Comparison of ENCODE assay signal across 8 cellular contexts in the genomic region with DNA sequence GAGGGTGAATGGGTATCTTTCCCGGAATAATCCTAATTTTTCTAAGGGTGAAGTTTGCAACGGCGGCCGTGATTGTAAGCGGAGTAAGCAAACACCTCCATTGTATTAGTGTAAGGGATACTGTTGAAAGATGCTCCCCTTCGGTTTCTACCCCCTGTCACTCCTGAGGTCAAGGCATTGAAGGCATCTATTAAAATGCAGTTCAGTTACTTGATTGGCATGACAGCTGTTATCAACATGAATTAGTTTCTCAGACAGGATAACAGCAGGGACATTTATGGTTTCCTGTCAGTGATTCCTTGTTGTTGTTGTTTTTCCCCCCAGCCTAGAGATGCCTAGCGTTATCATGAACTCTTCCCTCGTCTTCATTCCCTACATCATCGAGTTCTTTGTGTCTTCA.
DNase-seq lines count a peak whose midpoint lies in the region; ATAC-seq and TF ChIP-seq lines count a peak whose summit lies in the region.

No MANE protein-coding gene starts in this region.

- H3K9me3 Mint-ChIP-seq in T-helper 1 cell treated with Interleukin-12 subunit alpha and Interleukin-12 subunit beta and Interleukin-4 antibody, amounts not matched to agents 30 μg/mL and 1 μg/mL, for 36 hours: no peaks in the 10 kb centered on the region

- ATAC-seq in GM21360 (IDR thresholded peaks at IDR 0.05; ENCODE audit: unreplicated experiment): no peak
- no peak for ATAC-seq in GM18519 (IDR thresholded peaks at IDR 0.05; ENCODE audit: low FRiP score, unreplicated experiment)

- H3K27ac Mint-ChIP-seq in T-helper 1 cell treated with Interleukin-12 subunit alpha and Interleukin-12 subunit beta and Interleukin-4 antibody, amounts not matched to agents 30 μg/mL and 1 μg/mL, for 36 hours: peak overlapping the region; percentile 83

- peak overlapping the region; percentile 59 for H3K9ac ChIP-seq in iPS-18a (ENCODE audit: low read length)
- peak overlapping the region; percentile 60 to 74 (median 73) for H3K9ac ChIP-seq in subcutaneous abdominal adipose tissue (ENCODE audit: low read length in 5 of 5)

- no peak for TF ChIP-seq CTCF in WI38 (IDR thresholded peaks at IDR 0.05; ENCODE audit: low read depth, low read length)

- peak overlapping the region; percentile 92 for H3K4me3 Mint-ChIP-seq in T-helper 1 cell treated with Interleukin-12 subunit alpha and Interleukin-12 subunit beta and Interleukin-4 antibody, amounts not matched to agents 30 μg/mL and 1 μg/mL, for 36 hours

- H3K36me3 Mint-ChIP-seq in T-helper 1 cell treated with Interleukin-12 subunit alpha and Interleukin-12 subunit beta and Interleukin-4 antibody, amounts not matched to agents 30 μg/mL and 1 μg/mL, for 36 hours (ENCODE audit: low read depth): no peaks in the 10 kb centered on the region

- H3K4me1 ChIP-seq in iPS-18a (ENCODE audit: control insufficient read depth, low read depth, low read length): no peaks in the 10 kb centered on the region
- peaks cover 2 to 14% (median 6%) of the 10 kb centered on the region in 5 donors for H3K4me1 ChIP-seq in subcutaneous abdominal adipose tissue (ENCODE audit: control insufficient read depth in 5 of 5, insufficient read depth in 5 of 5, low read length in 5 of 5)

- DNase-seq in T-helper 1 cell: no peak
- DNase-seq in DMS53 treated with DMSO at 0.1 percent for 48 hours (lab: John Stamatoyannopoulos, UW; ENCODE audit: unreplicated experiment): no peak

- H3K36me3 ChIP-seq in iPS-18a (ENCODE audit: control insufficient read depth, low read depth, low read length) (no peaks in the 10 kb centered on the region), subcutaneous abdominal adipose tissue (ENCODE audit: control insufficient read depth in 5 of 5, insufficient read depth in 5 of 5, low read length in 5 of 5) (no peaks in the 10 kb centered on the region)

- H3K27me3 Mint-ChIP-seq in T-helper 1 cell treated with Interleukin-12 subunit alpha and Interleukin-12 subunit beta and Interleukin-4 antibody, amounts not matched to agents 30 μg/mL and 1 μg/mL, for 36 hours (ENCODE audit: low read depth): no peaks in the 10 kb centered on the region

- peak overlapping the region; percentile 72 for H3K4me3 ChIP-seq in WI38 (ENCODE audit: low read depth, low read length)
- H3K4me3 ChIP-seq in iPS-18a (ENCODE audit: low read length): peak overlapping the region; percentile 62
- peak overlapping the region; percentile 75 to 86 (median 81) for H3K4me3 ChIP-seq in subcutaneous abdominal adipose tissue (ENCODE audit: low read depth in 1 of 5, low read length in 5 of 5)

- no peak overlapping the region for H3K27ac ChIP-seq in iPS-18a (ENCODE audit: low read length)
- no peak overlapping the region for H3K27ac ChIP-seq in subcutaneous abdominal adipose tissue (ENCODE audit: low read depth, low read length)

- peaks cover 14% of the 10 kb centered on the region for H3K4me1 Mint-ChIP-seq in T-helper 1 cell treated with Interleukin-12 subunit alpha and Interleukin-12 subunit beta and Interleukin-4 antibody, amounts not matched to agents 30 μg/mL and 1 μg/mL, for 36 hours (ENCODE audit: low read depth)

- no peaks in the 10 kb centered on the region for H3K27me3 ChIP-seq in iPS-18a (ENCODE audit: control insufficient read depth, insufficient read depth, low read length)
- H3K27me3 ChIP-seq in subcutaneous abdominal adipose tissue (ENCODE audit: control insufficient read depth in 5 of 5, insufficient read depth in 4 of 5, low read length in 5 of 5): peaks cover 0 to 6% (median 0%) of the 10 kb centered on the region in 5 donors

- peaks cover 4% of the 10 kb centered on the region for H3K9me3 ChIP-seq in iPS-18a (ENCODE audit: control insufficient read depth, low read depth, low read length)
- no peaks in the 10 kb centered on the region for H3K9me3 ChIP-seq in subcutaneous abdominal adipose tissue (ENCODE audit: control insufficient read depth in 5 of 5, low read length in 5 of 5)
